8 cellular contexts compared by ENCODE assay signal in the genomic region with DNA sequence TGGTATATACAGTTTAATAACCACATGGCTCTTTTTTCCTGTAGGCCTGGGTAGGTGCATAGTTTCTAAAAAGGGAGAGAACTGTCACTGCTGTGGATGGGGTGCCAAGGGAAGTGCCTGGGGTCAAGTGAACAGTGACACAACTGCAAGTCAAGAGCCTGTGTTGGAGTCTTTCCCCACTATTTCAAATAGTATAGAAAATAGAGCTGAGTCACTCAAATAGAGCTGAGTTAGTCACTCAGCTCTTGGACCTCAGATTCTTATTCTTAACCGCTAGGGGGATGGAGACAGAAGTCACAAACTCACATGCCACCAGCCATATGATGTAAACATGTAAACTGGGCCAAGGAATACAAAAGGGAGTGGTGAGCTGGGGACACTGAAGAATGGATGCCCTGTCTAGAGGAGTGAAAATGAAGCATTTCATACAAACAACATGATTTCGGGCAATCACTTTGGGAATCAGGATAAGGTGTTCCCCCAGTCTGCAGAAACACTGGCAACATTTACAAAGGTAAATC. TPM values are rescaled to one million over a fixed set of nuclear protein-coding genes. Genes with fewer than 3 reads are reported as not detected.
DNase-seq lines count a peak whose midpoint lies in the region; TF ChIP-seq lines count a peak whose summit lies in the region.

No MANE protein-coding gene starts in this region.

- WGBS in esophagus squamous epithelium, 2 donors: 43 to 75% methylated on average over 1 to 2 of the region's 2 CpGs

- no peak overlapping the region for H3K4me2 ChIP-seq in parathyroid adenoma (ENCODE audit: low read length)

- H3K9ac ChIP-seq in parathyroid adenoma: no peak overlapping the region

- no peaks in the 10 kb centered on the region for H3K9me3 ChIP-seq in esophagus squamous epithelium
- H3K9me3 ChIP-seq in parathyroid adenoma (ENCODE audit: control insufficient read depth, low read length): no peaks in the 10 kb centered on the region

- DNase-seq in stimulated activated CD4-positive, alpha-beta T cell treated with anti-CD3 and anti-CD28 coated beads, Interleukin-4, amount 100 ng/mL, for 24 hours: peak; percentile 24
- DNase-seq in stimulated activated CD4-positive, alpha-beta T cell treated with anti-CD3 and anti-CD28 coated beads, Interleukin-2, amount 100 ng/mL, for 48 hours: no peak
- DNase-seq in KBM-7 (peak; percentile 82), SW480 (ENCODE audit: low spot score) (peak; percentile 81), esophagus squamous epithelium (lab: John Stamatoyannopoulos, UW) (no peak), NCI-H2081 (lab: John Stamatoyannopoulos, UW) (no peak), COR-L47 (lab: John Stamatoyannopoulos, UW) (no peak)

- no peak overlapping the region for H2AFZ ChIP-seq in parathyroid adenoma

- H3K4me3 ChIP-seq in esophagus squamous epithelium (no peak overlapping the region), parathyroid adenoma (ENCODE audit: low read depth, low read length) (no peak overlapping the region)

- H3K27me3 ChIP-seq in esophagus squamous epithelium (no peaks in the 10 kb centered on the region), parathyroid adenoma (ENCODE audit: control insufficient read depth, insufficient read depth, low read length) (no peaks in the 10 kb centered on the region)

- peaks cover 0 to 36% (median 4%) of the 10 kb centered on the region in 3 donors for H3K36me3 ChIP-seq in esophagus squamous epithelium
- H3K36me3 ChIP-seq in parathyroid adenoma (ENCODE audit: control insufficient read depth, insufficient read depth, low read length): no peaks in the 10 kb centered on the region

- H3K27ac ChIP-seq in esophagus squamous epithelium (peak overlapping the region in 2 of 4 donors; percentile 42 to 93), parathyroid adenoma (no peak overlapping the region)

- intact Hi-C loops in esophagus squamous epithelium (cut with DNase I): no loop called here

- no peak for TF ChIP-seq POLR2A in esophagus squamous epithelium (IDR thresholded peaks at IDR 0.05)

- peak in 5 of 6 experiments; percentile 52 to 85 (median 63) for TF ChIP-seq CTCF in esophagus squamous epithelium (IDR thresholded peaks at IDR 0.05)
- TF ChIP-seq CTCF in parathyroid adenoma (IDR thresholded peaks at IDR 0.05): peak; percentile 51

- H3K79me2 ChIP-seq in parathyroid adenoma: no peaks in the 10 kb centered on the region

- H3K4me1 ChIP-seq in esophagus squamous epithelium (peaks cover 14 to 36% (median 20%) of the 10 kb centered on the region in 3 donors), parathyroid adenoma (peaks cover 7% of the 10 kb centered on the region)

- in situ Hi-C loops in KBM-7 (cut with MboI; ENCODE audit: low pct_unique_long_range_greater_than_20kb, low sequenced_read_pairs): no loop called here

RNA-seq across cellular contexts. Expression of gene NQO2, which starts 2.1 kb away (rescaled TPM):
- 10 to 100 TPM; 18.7 to 38.3 (median 26.5) TPM for total RNA-seq in esophagus squamous epithelium

RNA-seq across cellular contexts. Expression of gene SERPINB6, which starts 30.5 kb away (rescaled TPM):
- 10 to 100 TPM; 76.6 to 95.7 (median 84.4) TPM for total RNA-seq in esophagus squamous epithelium

Comparison
In these comparisons a context has a peak if more than half of its experiments do, and no peak if none do; other contexts are left out.
1. DNase-seq: peak in stimulated activated CD4-positive, alpha-beta T cell treated with anti-CD3 and anti-CD28 coated beads, Interleukin-4, amount 100 ng/mL, for 24 hours (single experiment), KBM-7 (single experiment) and SW480 (single experiment); none in stimulated activated CD4-positive, alpha-beta T cell treated with anti-CD3 and anti-CD28 coated beads, Interleukin-2, amount 100 ng/mL, for 48 hours (0 of 2), esophagus squamous epithelium (single experiment), NCI-H2081 (0 of 2) and COR-L47 (single experiment).